ENCODE assay signal across 18 cellular contexts in the genomic region with DNA sequence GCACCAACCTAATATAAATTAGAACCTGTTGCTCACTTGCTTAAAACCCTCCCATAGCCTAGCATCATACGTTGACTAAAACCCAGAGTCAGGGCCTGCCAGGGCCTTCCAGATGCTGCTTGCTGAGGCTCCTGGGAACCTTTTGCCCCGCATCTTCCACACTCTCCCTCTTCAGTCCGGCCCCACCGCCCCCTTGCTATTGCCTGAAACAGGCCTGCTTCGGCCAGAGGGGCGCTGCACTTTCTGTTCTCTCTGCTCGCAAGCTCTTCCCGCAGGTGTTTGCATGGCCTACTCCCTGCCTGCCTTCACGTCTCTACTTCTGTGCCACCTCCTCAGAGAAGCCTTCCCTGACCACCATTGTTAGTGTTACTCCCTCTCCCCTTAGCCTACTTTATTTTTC. TPM values are rescaled to one million over a fixed set of nuclear protein-coding genes. Genes with fewer than 3 reads are reported as not detected.
A peak's percentile ranks its signal among the peaks of the same experiment; 100 is the strongest.
DNase-seq lines count a peak whose midpoint lies in the region; ATAC-seq and TF ChIP-seq lines count a peak whose summit lies in the region.
"Had no signal": no experiment of that assay in that cellular context is flagged by ENCODE, and none has a peak within 500 bp of the region (broad histone marks: within the 10 kb centered on the region; RNA-seq: fewer than 3 reads in every experiment).

No MANE protein-coding gene starts in this region.

- no peaks in the 10 kb centered on the region for H3K27me3 Mint-ChIP-seq in activated naive CD8-positive, alpha-beta T cell
- no peaks in the 10 kb centered on the region for H3K27me3 Mint-ChIP-seq in activated naive CD8-positive, alpha-beta T cell treated with anti-CD3 and anti-CD28 coated beads, Interleukin-2, amount 50 U/mL, for 24 hours
- no peaks in the 10 kb centered on the region for H3K27me3 Mint-ChIP-seq in progenitor cell of endocrine pancreas
- H3K27me3 Mint-ChIP-seq: CD8-positive, alpha-beta memory T cell had no signal

- H3K4me2 ChIP-seq in OCI-LY3 (ENCODE audit: low read length), result no peak overlapping the region
- H3K4me2 ChIP-seq: BLaER1 treated with 17β-estradiol and CSF1 and Interleukin-3, amounts not matched to agents 10 nM and 100 nM had no signal

- no peak for ATAC-seq in activated naive CD8-positive, alpha-beta T cell treated with anti-CD3 and anti-CD28 coated beads, Interleukin-2, amount 50 U/mL, for 24 hours
- ATAC-seq in stimulated activated effector memory CD8-positive, alpha-beta T cell treated with anti-CD3 and anti-CD28 coated beads, Interleukin-12 subunit alpha, Interleukin-12 subunit beta, amount 100 ng/mL, for 72 hours, result no peak
- ATAC-seq: PC-3, SK-N-SH treated with all-trans-retinoic acid at 6 μM for 48 hours had no signal

- H3K27me3 ChIP-seq in OCI-LY3 (ENCODE audit: low read depth, low read length), result no peaks in the 10 kb centered on the region
- H3K27me3 ChIP-seq: BLaER1 treated with 17β-estradiol and CSF1 and Interleukin-3, amounts not matched to agents 10 nM and 100 nM had no signal

- no peaks in the 10 kb centered on the region for H3K79me2 ChIP-seq in OCI-LY3 (ENCODE audit: low read length)

- H3K27ac ChIP-seq in OCI-LY3 (ENCODE audit: low read length), result no peak overlapping the region
- H3K27ac ChIP-seq: BLaER1 treated with 17β-estradiol and CSF1 and Interleukin-3, amounts not matched to agents 10 nM and 100 nM; GM23248; RWPE1 had no signal

- H3K36me3 ChIP-seq in OCI-LY3 (replicated peaks; ENCODE audit: low read depth, low read length), result peaks cover 25% of the 10 kb centered on the region

- H3K4me3 ChIP-seq in OCI-LY3 (ENCODE audit: low read length), result no peak overlapping the region
- H3K4me3 ChIP-seq: BLaER1 treated with 17β-estradiol and CSF1 and Interleukin-3, amounts not matched to agents 10 nM and 100 nM; GM23248 had no signal

- no peaks in the 10 kb centered on the region for H3K9me3 Mint-ChIP-seq in activated naive CD8-positive, alpha-beta T cell (ENCODE audit: low read depth)
- no peaks in the 10 kb centered on the region for H3K9me3 Mint-ChIP-seq in activated naive CD8-positive, alpha-beta T cell treated with anti-CD3 and anti-CD28 coated beads, Interleukin-2, amount 50 U/mL, for 24 hours
- H3K9me3 Mint-ChIP-seq in stimulated activated effector memory CD8-positive, alpha-beta T cell treated with anti-CD3 and anti-CD28 coated beads, Interleukin-12 subunit alpha, Interleukin-12 subunit beta, amount 100 ng/mL, for 72 hours, result no peaks in the 10 kb centered on the region
- no peaks in the 10 kb centered on the region for H3K9me3 Mint-ChIP-seq in progenitor cell of endocrine pancreas (ENCODE audit: low read depth)
- H3K9me3 Mint-ChIP-seq: CD8-positive, alpha-beta memory T cell had no signal

- no peak overlapping the region for H3K4me3 Mint-ChIP-seq in activated naive CD8-positive, alpha-beta T cell
- H3K4me3 Mint-ChIP-seq in activated naive CD8-positive, alpha-beta T cell treated with anti-CD3 and anti-CD28 coated beads, Interleukin-2, amount 50 U/mL, for 24 hours, result no peak overlapping the region
- H3K4me3 Mint-ChIP-seq in stimulated activated effector memory CD8-positive, alpha-beta T cell treated with anti-CD3 and anti-CD28 coated beads, Interleukin-12 subunit alpha, Interleukin-12 subunit beta, amount 100 ng/mL, for 72 hours, result no peak overlapping the region
- H3K4me3 Mint-ChIP-seq in progenitor cell of endocrine pancreas (ENCODE audit: low read depth), result no peak overlapping the region
- H3K4me3 Mint-ChIP-seq: CD8-positive, alpha-beta memory T cell had no signal

- H3K9ac ChIP-seq in OCI-LY3 (ENCODE audit: low read length), result no peak overlapping the region
- H3K9ac ChIP-seq: BLaER1 treated with 17β-estradiol and CSF1 and Interleukin-3, amounts not matched to agents 10 nM and 100 nM; GM23248 had no signal

- peak overlapping the region; percentile 12 for H3K27ac Mint-ChIP-seq in activated naive CD8-positive, alpha-beta T cell
- no peak overlapping the region for H3K27ac Mint-ChIP-seq in activated naive CD8-positive, alpha-beta T cell treated with anti-CD3 and anti-CD28 coated beads, Interleukin-2, amount 50 U/mL, for 24 hours
- peak overlapping the region; percentile 1 for H3K27ac Mint-ChIP-seq in stimulated activated effector memory CD8-positive, alpha-beta T cell treated with anti-CD3 and anti-CD28 coated beads, Interleukin-12 subunit alpha, Interleukin-12 subunit beta, amount 100 ng/mL, for 72 hours
- no peak overlapping the region for H3K27ac Mint-ChIP-seq in progenitor cell of endocrine pancreas

- H3K4me1 Mint-ChIP-seq in activated naive CD8-positive, alpha-beta T cell (ENCODE audit: low read depth), result peaks cover 2% of the 10 kb centered on the region
- peaks cover 11% of the 10 kb centered on the region for H3K4me1 Mint-ChIP-seq in activated naive CD8-positive, alpha-beta T cell treated with anti-CD3 and anti-CD28 coated beads, Interleukin-2, amount 50 U/mL, for 24 hours
- peaks cover 10% of the 10 kb centered on the region for H3K4me1 Mint-ChIP-seq in stimulated activated effector memory CD8-positive, alpha-beta T cell treated with anti-CD3 and anti-CD28 coated beads, Interleukin-12 subunit alpha, Interleukin-12 subunit beta, amount 100 ng/mL, for 72 hours
- H3K4me1 Mint-ChIP-seq in progenitor cell of endocrine pancreas (ENCODE audit: low read depth), result no peaks in the 10 kb centered on the region

- TF ChIP-seq CTCF in OCI-LY3 (IDR thresholded peaks at IDR 0.05; ENCODE audit: low read depth, low read length), result 0 out of 2 replicates have a peak, but pooled peaks have one; percentile 20
- TF ChIP-seq CTCF in progenitor cell of endocrine pancreas (IDR thresholded peaks at IDR 0.05; ENCODE audit: unreplicated experiment), result no peak

- peaks cover 31% of the 10 kb centered on the region for H3K4me1 ChIP-seq in OCI-LY3 (ENCODE audit: low read length)

- DNase-seq in activated naive CD8-positive, alpha-beta T cell treated with anti-CD3 and anti-CD28 coated beads, Interleukin-2, amount 50 U/mL, for 24 hours, result no peak
- DNase-seq in stimulated activated effector memory CD8-positive, alpha-beta T cell treated with anti-CD3 and anti-CD28 coated beads, Interleukin-12 subunit alpha, Interleukin-12 subunit beta, amount 100 ng/mL, for 72 hours (ENCODE audit: low spot score in 2 of 2), result no peak
- no peak for DNase-seq in progenitor cell of endocrine pancreas (ENCODE audit: low spot score, unreplicated experiment)
- no peak for DNase-seq in NCI-H748 treated with DMSO at 0.1 percent for 48 hours (lab: John Stamatoyannopoulos, UW)
- DNase-seq: CD8-positive, alpha-beta memory T cell; GM23248; KG1; NCI-H1417 treated with DMSO at 0.1 percent for 48 hours; NCI-H187 treated with DMSO at 0.1 percent for 48 hours; NCI-H226; NCI-H524; PC-3; SIG-M5 had no signal

- H4K20me1 ChIP-seq in OCI-LY3 (ENCODE audit: insufficient read depth, low read length), result no peaks in the 10 kb centered on the region
- H4K20me1 ChIP-seq: BLaER1 treated with 17β-estradiol and CSF1 and Interleukin-3, amounts not matched to agents 10 nM and 100 nM had no signal

- no peaks in the 10 kb centered on the region for H3K9me3 ChIP-seq in OCI-LY3 (ENCODE audit: insufficient read depth, low read length)
- H3K9me3 ChIP-seq: BLaER1 treated with 17β-estradiol and CSF1 and Interleukin-3, amounts not matched to agents 10 nM and 100 nM had no signal

- no peak overlapping the region for H2AFZ ChIP-seq in OCI-LY3 (ENCODE audit: low read depth, low read length)
- H2AFZ ChIP-seq: GM23248 had no signal

- H3K36me3 Mint-ChIP-seq in activated naive CD8-positive, alpha-beta T cell, result peaks cover 7% of the 10 kb centered on the region
- peaks cover 46% of the 10 kb centered on the region for H3K36me3 Mint-ChIP-seq in activated naive CD8-positive, alpha-beta T cell treated with anti-CD3 and anti-CD28 coated beads, Interleukin-2, amount 50 U/mL, for 24 hours (ENCODE audit: low read depth)
- peaks cover 94% of the 10 kb centered on the region for H3K36me3 Mint-ChIP-seq in stimulated activated effector memory CD8-positive, alpha-beta T cell treated with anti-CD3 and anti-CD28 coated beads, Interleukin-12 subunit alpha, Interleukin-12 subunit beta, amount 100 ng/mL, for 72 hours
- H3K36me3 Mint-ChIP-seq in progenitor cell of endocrine pancreas (ENCODE audit: insufficient read depth), result peaks cover 9% of the 10 kb centered on the region

RNA-seq across cellular contexts. Expression of gene TCTN2, which starts 13.7 kb away (rescaled TPM):
- 35.5 and 37.6 TPM in 2 replicates for total RNA-seq in progenitor cell of endocrine pancreas

RNA-seq across cellular contexts. Expression of gene GTF2H3, which starts 23.6 kb away (rescaled TPM):
- 32.7 and 34.8 TPM in 2 replicates for total RNA-seq in progenitor cell of endocrine pancreas

RNA-seq across cellular contexts. Expression of gene EIF2B1, which starts 23.7 kb away (rescaled TPM):
- 46.8 and 48.4 TPM in 2 replicates for total RNA-seq in progenitor cell of endocrine pancreas

RNA-seq across cellular contexts. Expression of gene ATP6V0A2, which starts 54.9 kb away (rescaled TPM):
- 34.4 and 41.4 TPM in 2 replicates for total RNA-seq in progenitor cell of endocrine pancreas

RNA-seq across cellular contexts. Expression of gene DDX55, which starts 55.3 kb away (rescaled TPM):
- total RNA-seq in progenitor cell of endocrine pancreas, result 33.0 and 33.5 TPM in 2 replicates

Comparison
In these comparisons a context has a peak if more than half of its experiments do, and no peak if none do; other contexts are left out.
1. H3K27ac Mint-ChIP-seq: peak in activated naive CD8-positive, alpha-beta T cell (single experiment) and stimulated activated effector memory CD8-positive, alpha-beta T cell treated with anti-CD3 and anti-CD28 coated beads, Interleukin-12 subunit alpha, Interleukin-12 subunit beta, amount 100 ng/mL, for 72 hours (single experiment); none in activated naive CD8-positive, alpha-beta T cell treated with anti-CD3 and anti-CD28 coated beads, Interleukin-2, amount 50 U/mL, for 24 hours (single experiment) and progenitor cell of endocrine pancreas (single experiment).